15 cellular contexts compared by ENCODE assay signal in the genomic region with DNA sequence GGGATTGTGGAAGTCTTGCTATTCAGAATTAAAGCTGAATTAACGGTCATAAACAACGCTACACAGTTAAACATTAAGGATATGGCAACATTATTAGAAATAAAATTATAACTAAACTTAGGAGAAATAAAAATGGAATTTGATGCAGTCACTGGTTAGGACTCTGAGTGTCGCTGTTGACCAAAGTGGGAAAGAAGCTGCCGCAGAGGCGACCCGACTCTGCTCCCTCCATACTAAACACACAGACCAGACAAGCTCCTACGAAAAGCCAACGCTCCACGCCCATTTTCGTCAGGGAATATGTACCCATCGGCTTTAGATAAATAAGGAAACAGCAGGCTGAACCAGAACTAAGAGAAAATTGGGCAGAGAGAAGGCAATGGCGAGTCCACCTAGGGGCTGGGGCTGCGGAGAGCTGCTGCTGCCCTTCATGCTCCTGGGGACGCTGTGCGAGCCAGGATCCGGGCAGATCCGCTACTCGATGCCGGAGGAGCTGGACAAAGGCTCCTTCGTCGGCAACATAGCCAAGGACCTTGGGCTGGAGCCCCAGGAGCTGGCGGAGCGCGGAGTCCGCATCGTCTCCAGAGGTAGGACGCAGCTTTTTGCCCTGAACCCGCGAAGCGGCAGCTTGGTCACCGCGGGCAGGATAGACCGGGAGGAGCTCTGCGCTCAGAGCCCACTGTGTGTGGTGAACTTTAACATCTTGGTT. TPM values are rescaled to one million over a fixed set of nuclear protein-coding genes. Genes with fewer than 3 reads are reported as not detected.
DNase-seq lines count a peak whose midpoint lies in the region; ATAC-seq and TF ChIP-seq lines count a peak whose summit lies in the region.
"Had no signal": no experiment of that assay in that cellular context is flagged by ENCODE, and none has a peak within 500 bp of the region (broad histone marks: within the 10 kb centered on the region; RNA-seq: fewer than 3 reads in every experiment).

TSS of gene PCDHGA5 (plus strand) at position 211 of the 709 bp plus-strand sequence. CDS start at position 380, 169 bp downstream.

- H3K27ac Mint-ChIP-seq in activated T-helper 17 cell treated with anti-CD3 and anti-CD28 coated beads, Interleukin-2, amount 50 U/mL, for 72 hours, result no peak within 1 kb of the TSS
- H3K27ac Mint-ChIP-seq: activated naive CD4-positive, alpha-beta T cell treated with anti-CD3 and anti-CD28 coated beads, Interleukin-2, amount 50 U/mL, for 24 hours had no signal

- H3K4me3 ChIP-seq in AG09309 (ENCODE audit: control insufficient read depth, low read depth, low read length), result peak within 1 kb of the TSS; percentile 18
- peak within 1 kb of the TSS; percentile 24; the same call in 1 of the 2 replicates for H3K4me3 ChIP-seq in HUES48 (ENCODE audit: low read depth, low read length)
- H3K4me3 ChIP-seq in ovary, result peak within 1 kb of the TSS; percentile 17
- H3K4me3 ChIP-seq in prostate gland, result no peak within 1 kb of the TSS
- peak within 1 kb of the TSS in 1 of 2 donors; percentile 27 for H3K4me3 ChIP-seq in testis
- H3K4me3 ChIP-seq: GM12878 had no signal

- no peak within 1 kb of the TSS for H3K4me3 Mint-ChIP-seq in activated T-helper 17 cell treated with anti-CD3 and anti-CD28 coated beads, Interleukin-2, amount 50 U/mL, for 72 hours
- H3K4me3 Mint-ChIP-seq: activated naive CD4-positive, alpha-beta T cell treated with anti-CD3 and anti-CD28 coated beads, Interleukin-2, amount 50 U/mL, for 24 hours had no signal

- intact Hi-C loops in ovary (cut with DNase I), result no loop called here
- intact Hi-C loops in prostate gland (cut with DNase I), result no loop called here
- intact Hi-C loops in testis (cut with DNase I; ENCODE audit: low total_unique reads), result no loop called here

- H3K4me1 Mint-ChIP-seq in activated T-helper 17 cell treated with anti-CD3 and anti-CD28 coated beads, Interleukin-2, amount 50 U/mL, for 72 hours, result peaks cover 8% of the 10 kb centered on the region
- H3K4me1 Mint-ChIP-seq: activated naive CD4-positive, alpha-beta T cell treated with anti-CD3 and anti-CD28 coated beads, Interleukin-2, amount 50 U/mL, for 24 hours had no signal

- WGBS in ovary, 3 donors, result 11 to 18% (median 16%) methylated on average over 34 of the region's 34 CpGs
- WGBS in prostate gland, result 10% methylated on average over 34 of the region's 34 CpGs
- WGBS in testis, 2 donors, result 17 to 20% methylated on average over 28 to 34 of the region's 34 CpGs

- peaks cover 68% of the 10 kb centered on the region for H3K9me3 ChIP-seq in HUES48 (ENCODE audit: control insufficient read depth, insufficient read depth, low read length)
- H3K9me3 ChIP-seq in ovary, result peaks cover 0 to 52% of the 10 kb centered on the region in 2 donors
- H3K9me3 ChIP-seq in prostate gland, result no peaks in the 10 kb centered on the region
- no peaks in the 10 kb centered on the region for H3K9me3 ChIP-seq in testis

- H3K4me1 ChIP-seq in HUES48 (ENCODE audit: control insufficient read depth, insufficient read depth, low read length) (no peaks in the 10 kb centered on the region), ovary (ENCODE audit: insufficient read depth) (no peaks in the 10 kb centered on the region), prostate gland (replicated peaks) (no peaks in the 10 kb centered on the region), testis (no peaks in the 10 kb centered on the region)

- TF ChIP-seq EP300 in ovary (IDR thresholded peaks at IDR 0.05), result no peak

- DNase-seq in AG09309 (ENCODE audit: low read depth), result no peak
- peak; percentile 32 for DNase-seq in dermis blood vessel endothelial cell
- no peak for DNase-seq in ovary
- no peak for DNase-seq in prostate gland (ENCODE audit: low spot score)
- no peak for DNase-seq in testis
- DNase-seq in RPMI8226, result no peak
- DNase-seq: activated CD4-positive, alpha-beta T cell treated with anti-CD3 and anti-CD28 coated beads for 48 hours; KBM-7; naive B cell; NCI-H187; T-cell had no signal

- H3K27me3 ChIP-seq in HUES48 (ENCODE audit: control insufficient read depth, insufficient read depth, low read length) (no peaks in the 10 kb centered on the region), ovary (no peaks in the 10 kb centered on the region), prostate gland (replicated peaks; ENCODE audit: insufficient read depth) (peaks cover 23% of the 10 kb centered on the region), testis (no peaks in the 10 kb centered on the region)

- TF ChIP-seq CTCF in AG09309 (IDR thresholded peaks at IDR 0.05; ENCODE audit: control insufficient read depth, insufficient read depth, low read depth, low read length, missing control alignments), result peak; percentile 27
- no peak for TF ChIP-seq CTCF in ovary (IDR thresholded peaks at IDR 0.05)
- TF ChIP-seq CTCF in prostate gland (IDR thresholded peaks at IDR 0.05), result no peak
- TF ChIP-seq CTCF in testis (IDR thresholded peaks at IDR 0.05), result no peak

- no peak within 1 kb of the TSS for H3K9ac ChIP-seq in HUES48 (ENCODE audit: low read depth, low read length)

- no peaks in the 10 kb centered on the region for H3K36me3 ChIP-seq in HUES48 (ENCODE audit: control insufficient read depth, insufficient read depth, low read length)
- H3K36me3 ChIP-seq in ovary, result no peaks in the 10 kb centered on the region
- H3K36me3 ChIP-seq in prostate gland, result no peaks in the 10 kb centered on the region
- no peaks in the 10 kb centered on the region for H3K36me3 ChIP-seq in testis (ENCODE audit: low read depth, missing control alignments)

- peaks cover 15% of the 10 kb centered on the region for H3K9me3 Mint-ChIP-seq in activated T-helper 17 cell treated with anti-CD3 and anti-CD28 coated beads, Interleukin-2, amount 50 U/mL, for 72 hours

- H3K36me3 Mint-ChIP-seq in activated T-helper 17 cell treated with anti-CD3 and anti-CD28 coated beads, Interleukin-2, amount 50 U/mL, for 72 hours (ENCODE audit: low read depth), result peaks cover 10% of the 10 kb centered on the region

- H3K27ac ChIP-seq in HUES48 (ENCODE audit: low read depth, low read length) (no peak within 1 kb of the TSS), ovary (no peak within 1 kb of the TSS), prostate gland (no peak within 1 kb of the TSS), testis (no peak within 1 kb of the TSS)

- no peak for ATAC-seq in activated T-helper 17 cell treated with anti-CD3 and anti-CD28 coated beads, Interleukin-2, amount 50 U/mL, for 72 hours (replicated peaks)
- ATAC-seq: GM12878, T-cell had no signal

- no peak for TF ChIP-seq POLR2A in ovary (IDR thresholded peaks at IDR 0.05)
- no peak for TF ChIP-seq POLR2A in prostate gland (IDR thresholded peaks at IDR 0.05)
- no peak for TF ChIP-seq POLR2A in testis (IDR thresholded peaks at IDR 0.05)

- H3K27me3 Mint-ChIP-seq in activated T-helper 17 cell treated with anti-CD3 and anti-CD28 coated beads, Interleukin-2, amount 50 U/mL, for 72 hours, result peaks cover 60% of the 10 kb centered on the region

RNA-seq across cellular contexts. Expression of gene PCDHGA5, which starts in this region (rescaled TPM):
- total RNA-seq in dermis blood vessel endothelial cell (0.74 and 0.85 TPM in 2 replicates), ovary (1 to 10 TPM; 4.5 to 9.5 (median 6.4) TPM), prostate gland (1 to 10 TPM; 4.1 to 4.8 TPM), testis (10 to 100 TPM in 1 of 2 donors, 1 to 10 TPM in 1; 9.4 to 12.2 TPM)
- polyA plus RNA-seq in ovary (1 to 10 TPM; 1.7 to 3.2 TPM), testis (ENCODE audit: insufficient read depth, low read depth, low replicate concordance) (1.5 TPM)
- total RNA-seq in activated T-helper 17 cell treated with anti-CD3 and anti-CD28 coated beads, Interleukin-2, amount 50 U/mL, for 72 hours, result under 1 TPM in 1 of 2 donors, not detected in 1; 0.11 TPM

Comparison
In these comparisons a context has a peak if more than half of its experiments do, and no peak if none do; other contexts are left out.
1. Peak in DNase-seq in dermis blood vessel endothelial cell; RNA of the gene not detected or under 1 TPM.
2. H3K4me3 ChIP-seq: peak in AG09309 (single experiment), HUES48 (single experiment) and ovary (single experiment); none in prostate gland (0 of 2).